In the genomic region with DNA sequence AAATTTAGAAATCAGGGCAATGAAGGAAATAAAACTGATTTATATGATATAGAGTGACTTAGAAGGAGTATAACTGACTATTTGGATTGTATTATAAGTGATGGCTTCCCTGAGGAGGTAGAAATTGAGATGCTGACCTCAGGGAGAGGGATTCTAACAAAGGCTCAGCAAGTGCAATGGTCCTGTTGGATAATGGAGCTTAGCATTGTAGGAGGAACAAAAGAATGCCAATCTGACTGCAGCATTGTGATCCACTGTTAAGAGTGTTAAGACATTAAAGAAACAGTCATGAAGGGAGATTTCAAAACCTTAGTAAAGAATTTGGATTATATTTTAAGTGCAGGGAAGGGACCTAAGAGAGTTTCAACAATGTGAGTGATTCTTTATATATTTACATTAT, we compare ENCODE assay signal across 13 cellular contexts.
A peak's percentile ranks its signal among the peaks of the same experiment; 100 is the strongest.
DNase-seq lines count a peak whose midpoint lies in the region; ATAC-seq and TF ChIP-seq lines count a peak whose summit lies in the region.
"Had no signal": no experiment of that assay in that cellular context is flagged by ENCODE, and none has a peak within 500 bp of the region (broad histone marks: within the 10 kb centered on the region; RNA-seq: fewer than 3 reads in every experiment).

No MANE protein-coding gene starts in this region.

- H4K20me1 ChIP-seq in SK-N-SH (ENCODE audit: insufficient read depth) = no peaks in the 10 kb centered on the region

- H3K4me3 ChIP-seq in SK-N-SH (ENCODE audit: low read depth in 2 of 2, low read length in 1 of 2) (no peak overlapping the region), NT2/D1 (ENCODE audit: insufficient read length, low read depth) (no peak overlapping the region), retinal pigment epithelial cell (ENCODE audit: low read length) (no peak overlapping the region)

- H3K9me2 ChIP-seq in SK-N-SH = no peaks in the 10 kb centered on the region

- H3K9ac ChIP-seq in SK-N-SH (no peak overlapping the region), NT2/D1 (ENCODE audit: insufficient read length, low read depth) (no peak overlapping the region)

- DNase-seq in SK-N-SH = no peak
- peak; percentile 27 for DNase-seq in NT2/D1 (ENCODE audit: low read depth, low spot score)
- DNase-seq in iPS-NIHi11 (ENCODE audit: low spot score) = peak; percentile 17
- peak; percentile 2 for DNase-seq in retinal pigment epithelial cell (ENCODE audit: low read depth)
- DNase-seq in activated naive CD4-positive, alpha-beta T cell treated with anti-CD3 and anti-CD28 coated beads, Interleukin-2, amount 50 U/mL, for 16 hours = no peak
- DNase-seq in amniotic stem cell (lab: John Stamatoyannopoulos, UW) = no peak
- no peak for DNase-seq in AG20443 (ENCODE audit: low spot score)
- DNase-seq: Caco-2; CD8-positive, alpha-beta memory T cell; DMS53; GF-D8; H9 had no signal

- H3K27me3 ChIP-seq in SK-N-SH (ENCODE audit: insufficient read depth) (no peaks in the 10 kb centered on the region), NT2/D1 (ENCODE audit: insufficient read depth, insufficient read length) (no peaks in the 10 kb centered on the region)

- H3K79me2 ChIP-seq in SK-N-SH (ENCODE audit: insufficient read depth) = no peaks in the 10 kb centered on the region

- no peaks in the 10 kb centered on the region for H3K36me3 ChIP-seq in SK-N-SH (replicated peaks in 1 of 2; ENCODE audit: control insufficient read depth in 1 of 2, insufficient read depth in 2 of 2, low read length in 1 of 2)
- no peaks in the 10 kb centered on the region for H3K36me3 ChIP-seq in NT2/D1 (ENCODE audit: insufficient read depth, insufficient read length, low read length)

- CTCF ChIA-PET in SK-N-SH (lab: Yijun Ruan, JAX) = no interaction called here

- TF ChIP-seq EP300 in SK-N-SH (IDR thresholded peaks at IDR 0.05; ENCODE audit: borderline replicate concordance in 1 of 2, low read depth in 1 of 2, low read length in 1 of 2) = no peak

- POLR2A ChIA-PET in SK-N-SH (lab: Yijun Ruan, JAX) = no interaction called here

- peak overlapping the region; percentile 9; the same call in 1 of the 2 replicates for H2AFZ ChIP-seq in SK-N-SH (ENCODE audit: low read depth)

- no peak overlapping the region for H3K27ac ChIP-seq in SK-N-SH (ENCODE audit: low read depth in 2 of 2, low read length in 1 of 2)

- ATAC-seq in SK-N-SH treated with all-trans-retinoic acid at 6 μM for 48 hours = no peak

- TF ChIP-seq RAD21 in SK-N-SH (IDR thresholded peaks at IDR 0.05; ENCODE audit: low read length) = no peak

- H3K4me1 ChIP-seq in SK-N-SH (ENCODE audit: control insufficient read depth in 1 of 2, insufficient read depth in 2 of 2, low read depth in 1 of 2, low read length in 1 of 2) = no peaks in the 10 kb centered on the region
- H3K4me1 ChIP-seq in NT2/D1 (ENCODE audit: insufficient read depth, insufficient read length) = no peaks in the 10 kb centered on the region
- H3K4me1 ChIP-seq: Caco-2 had no signal

- H3K4me2 ChIP-seq in SK-N-SH = no peak overlapping the region

- no peaks in the 10 kb centered on the region for H3F3A ChIP-seq in SK-N-SH (replicated peaks; ENCODE audit: insufficient read depth)

- H3K9me3 ChIP-seq in SK-N-SH = no peaks in the 10 kb centered on the region
- H3K9me3 ChIP-seq in NT2/D1 (ENCODE audit: insufficient read depth, low read length) = no peaks in the 10 kb centered on the region
- H3K9me3 ChIP-seq: Caco-2 had no signal

- TF ChIP-seq CTCF in SK-N-SH (IDR thresholded peaks at IDR 0.05) (no peak), retinal pigment epithelial cell (conservative IDR thresholded peaks at IDR 0.05; ENCODE audit: low read depth, low read length) (no peak)

TF ChIP-seq in SK-N-SH, 30 proteins besides CTCF, POLR2A, EP300 and RAD21 (continues in another document):
- no peak for TF ChIP-seq SMC3 (IDR thresholded peaks at IDR 0.05; ENCODE audit: low read depth, low read length)
- TF ChIP-seq MAX (IDR thresholded peaks at IDR 0.05; ENCODE audit: low read depth) = no peak
- no peak for TF ChIP-seq FOSL2 (IDR thresholded peaks at IDR 0.05; ENCODE audit: borderline replicate concordance, low read depth)
- no peak for TF ChIP-seq GABPA (IDR thresholded peaks at IDR 0.05; ENCODE audit: low read depth)
- TF ChIP-seq NRF1 (IDR thresholded peaks at IDR 0.05; ENCODE audit: low read depth, low read length) = no peak
- TF ChIP-seq RCOR1 (IDR thresholded peaks at IDR 0.05; ENCODE audit: low read length) = no peak
- TF ChIP-seq POLR2AphosphoS5 (IDR thresholded peaks at IDR 0.05; ENCODE audit: low read depth, low read length) = no peak
- no peak for TF ChIP-seq RXRA (IDR thresholded peaks at IDR 0.05; ENCODE audit: borderline replicate concordance, low read depth)
- no peak for TF ChIP-seq NFIC (IDR thresholded peaks at IDR 0.05; ENCODE audit: borderline replicate concordance)
- TF ChIP-seq ZBTB33 (IDR thresholded peaks at IDR 0.05; ENCODE audit: borderline replicate concordance, low read depth) = no peak
- no peak for TF ChIP-seq FOXJ3 (CRISPR knock-in tag; IDR thresholded peaks at IDR 0.05)
- TF ChIP-seq, protein P1, sequence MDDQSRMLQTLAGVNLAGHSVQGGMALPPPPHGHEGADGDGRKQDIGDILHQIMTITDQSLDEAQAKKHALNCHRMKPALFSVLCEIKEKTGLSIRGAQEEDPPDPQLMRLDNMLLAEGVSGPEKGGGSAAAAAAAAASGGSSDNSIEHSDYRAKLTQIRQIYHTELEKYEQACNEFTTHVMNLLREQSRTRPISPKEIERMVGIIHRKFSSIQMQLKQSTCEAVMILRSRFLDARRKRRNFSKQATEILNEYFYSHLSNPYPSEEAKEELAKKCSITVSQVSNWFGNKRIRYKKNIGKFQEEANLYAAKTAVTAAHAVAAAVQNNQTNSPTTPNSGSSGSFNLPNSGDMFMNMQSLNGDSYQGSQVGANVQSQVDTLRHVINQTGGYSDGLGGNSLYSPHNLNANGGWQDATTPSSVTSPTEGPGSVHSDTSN (IDR thresholded peaks at IDR 0.05) = no peak

TF ChIP-seq in SK-N-SH treated with all-trans-retinoic acid at 6 μM for 48 hours, 23 proteins besides CTCF, POLR2A, EP300 and RAD21:
- TF ChIP-seq OSR1 (CRISPR knock-in tag; IDR thresholded peaks at IDR 0.05) = no peak
- no peak for TF ChIP-seq CREB5 (CRISPR knock-in tag; IDR thresholded peaks at IDR 0.05; ENCODE audit: low read depth)
- TF ChIP-seq BACH2 (CRISPR knock-in tag; IDR thresholded peaks at IDR 0.05; ENCODE audit: borderline replicate concordance) = no peak
- TF ChIP-seq, protein P2, sequence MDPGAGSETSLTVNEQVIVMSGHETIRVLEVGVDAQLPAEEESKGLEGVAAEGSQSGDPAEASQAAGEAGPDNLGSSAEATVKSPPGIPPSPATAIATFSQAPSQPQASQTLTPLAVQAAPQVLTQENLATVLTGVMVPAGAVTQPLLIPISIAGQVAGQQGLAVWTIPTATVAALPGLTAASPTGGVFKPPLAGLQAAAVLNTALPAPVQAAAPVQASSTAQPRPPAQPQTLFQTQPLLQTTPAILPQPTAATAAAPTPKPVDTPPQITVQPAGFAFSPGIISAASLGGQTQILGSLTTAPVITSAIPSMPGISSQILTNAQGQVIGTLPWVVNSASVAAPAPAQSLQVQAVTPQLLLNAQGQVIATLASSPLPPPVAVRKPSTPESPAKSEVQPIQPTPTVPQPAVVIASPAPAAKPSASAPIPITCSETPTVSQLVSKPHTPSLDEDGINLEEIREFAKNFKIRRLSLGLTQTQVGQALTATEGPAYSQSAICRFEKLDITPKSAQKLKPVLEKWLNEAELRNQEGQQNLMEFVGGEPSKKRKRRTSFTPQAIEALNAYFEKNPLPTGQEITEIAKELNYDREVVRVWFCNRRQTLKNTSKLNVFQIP (CRISPR knock-in tag; IDR thresholded peaks at IDR 0.05; ENCODE audit: borderline replicate concordance, low read depth) = no peak
- no peak for TF ChIP-seq ZC3H10 (CRISPR knock-in tag; IDR thresholded peaks at IDR 0.05)
TF ChIP-seq in SK-N-SH treated with all-trans-retinoic acid at 6 μM for 48 hours: peak in this region for 0.

Comparison
In these comparisons a context has a peak if more than half of its experiments do, and no peak if none do; other contexts are left out.
1. DNase-seq: peak in NT2/D1 (single experiment), iPS-NIHi11 (single experiment) and retinal pigment epithelial cell (single experiment); none in SK-N-SH (single experiment), activated naive CD4-positive, alpha-beta T cell treated with anti-CD3 and anti-CD28 coated beads, Interleukin-2, amount 50 U/mL, for 16 hours (single experiment), amniotic stem cell (single experiment) and AG20443 (single experiment).